In genomic region chr14:41566864-41567263, GRCh38 we compare ENCODE assay signal across 1 cellular context. TPM values are rescaled to one million over a fixed set of nuclear protein-coding genes. Genes with fewer than 3 reads are reported as not detected.
"Had no signal": no experiment of that assay in that cellular context is flagged by ENCODE, and none has a peak within 500 bp of the region (broad histone marks: within the 10 kb centered on the region; RNA-seq: fewer than 3 reads in every experiment).

No MANE protein-coding gene starts in this region.

RNA-seq across cellular contexts. Expression of gene LRFN5, which starts 39.8 kb away (rescaled TPM):
- total RNA-seq: HFFc6 had no signal
